Comparison of ENCODE assay signal across 8 cellular contexts in genomic region chr3:16482770-16483531, GRCh38. TPM values are rescaled to one million over a fixed set of nuclear protein-coding genes. Genes with fewer than 3 reads are reported as not detected.
DNase-seq lines count a peak whose midpoint lies in the region; ATAC-seq and TF ChIP-seq lines count a peak whose summit lies in the region.

No MANE protein-coding gene starts in this region.

- H3K4me2 ChIP-seq in hepatocyte = peak overlapping the region; percentile 18

- no peaks in the 10 kb centered on the region for H4K20me1 ChIP-seq in hepatocyte (ENCODE audit: insufficient read depth, poor library complexity, severe bottlenecking)

- H3K27ac ChIP-seq in HUES64 (ENCODE audit: low read depth, low read length) = peak overlapping the region; percentile 32; the same call in 1 of the 2 replicates
- H3K27ac ChIP-seq in SJSA1 = peak overlapping the region; percentile 87
- peak overlapping the region; percentile 56 for H3K27ac ChIP-seq in hepatocyte

- no peaks in the 10 kb centered on the region for H3K79me2 ChIP-seq in hepatocyte

- no peak overlapping the region for H3K4me3 ChIP-seq in GM12864 (ENCODE audit: low read depth, low read length)
- no peak overlapping the region for H3K4me3 ChIP-seq in HUES64 (ENCODE audit: low read length)
- no peak overlapping the region for H3K4me3 ChIP-seq in SJSA1
- H3K4me3 ChIP-seq in hepatocyte = no peak overlapping the region

- H3K27me3 ChIP-seq in HUES64 (ENCODE audit: insufficient read depth, low read length) (peaks cover 11% of the 10 kb centered on the region; the same call in 1 of the 2 replicates), SJSA1 (replicated peaks) (no peaks in the 10 kb centered on the region), hepatocyte (no peaks in the 10 kb centered on the region)

- H3K9me2 ChIP-seq in hepatocyte (replicated peaks; ENCODE audit: insufficient read depth) = no peaks in the 10 kb centered on the region

- peak; percentile 36 for DNase-seq in GM12864 (ENCODE audit: low read depth)
- peak; percentile 51 to 60 for DNase-seq in SJSA1 (ENCODE audit: low read depth in 1 of 2, low spot score in 2 of 2)
- DNase-seq in hepatocyte (ENCODE audit: low spot score) = peak; percentile 40
- no peak for DNase-seq in A172 (ENCODE audit: low spot score)
- no peak for DNase-seq in middle frontal gyrus (ENCODE audit: extremely low spot score, low spot score)

- H3K36me3 ChIP-seq in HUES64 (ENCODE audit: insufficient read depth, low read length) = no peaks in the 10 kb centered on the region
- peaks cover 8% of the 10 kb centered on the region for H3K36me3 ChIP-seq in SJSA1
- H3K36me3 ChIP-seq in hepatocyte (replicated peaks; ENCODE audit: insufficient read depth, low read depth) = no peaks in the 10 kb centered on the region

- TF ChIP-seq CTCF in GM12864 (IDR thresholded peaks at IDR 0.05; ENCODE audit: low read depth, low read length, missing control alignments) (no peak), hepatocyte (IDR thresholded peaks at IDR 0.05; ENCODE audit: poor library complexity) (no peak)

- 13% methylated on average over 7 of the region's 7 CpGs for WGBS in HUES64
- 32% methylated on average over 7 of the region's 7 CpGs for WGBS in hepatocyte (ENCODE audit: low lambda C conversion rate, missing lambda C conversion rate)

- H2AFZ ChIP-seq in hepatocyte = no peak overlapping the region

- ATAC-seq in GM21423 (IDR thresholded peaks at IDR 0.05; ENCODE audit: unreplicated experiment) = peak; percentile 60
- ATAC-seq in GM19455 (IDR thresholded peaks at IDR 0.05; ENCODE audit: unreplicated experiment) = no peak

- H3K9me3 ChIP-seq in HUES64 (ENCODE audit: insufficient read depth, low read depth, low read length) (no peaks in the 10 kb centered on the region), SJSA1 (replicated peaks) (no peaks in the 10 kb centered on the region), hepatocyte (ENCODE audit: low read depth) (no peaks in the 10 kb centered on the region)

- peaks cover 44% of the 10 kb centered on the region for H3K4me1 ChIP-seq in HUES64 (ENCODE audit: insufficient read depth, low read length)
- peaks cover 61% of the 10 kb centered on the region for H3K4me1 ChIP-seq in SJSA1 (replicated peaks)
- H3K4me1 ChIP-seq in hepatocyte (ENCODE audit: insufficient read depth) = peaks cover 39% of the 10 kb centered on the region

- H3K9ac ChIP-seq in HUES64 (ENCODE audit: low read depth, low read length) = no peak overlapping the region

RNA-seq across cellular contexts. Expression of gene RFTN1, which starts 30.5 kb away (rescaled TPM):
- 1.8 TPM for polyA plus RNA-seq in HUES64 (2013, experiment 1 of 2)
- 3.2 TPM for polyA plus RNA-seq in HUES64 (2013, experiment 2 of 2)
- total RNA-seq in SJSA1 (2014; rRNA removed; shearing (Covaris generic)) = 54.3 and 56.5 TPM in 2 replicates
- 14.9 and 17.0 TPM in 2 replicates for total RNA-seq in hepatocyte
- 4.4 and 10.0 TPM in 2 replicates for polyA plus RNA-seq in hepatocyte
- total RNA-seq in A172 (2014; rRNA removed; shearing (Covaris generic)) = 46.1 and 52.1 TPM in 2 replicates

Comparison
In these comparisons a context has a peak if more than half of its experiments do, and no peak if none do; other contexts are left out.
1. DNase-seq: peak in GM12864 (single experiment), SJSA1 (2 of 2) and hepatocyte (single experiment); none in A172 (single experiment) and middle frontal gyrus (single experiment).
2. H3K27ac ChIP-seq: peak in every context shown above with its lines; median percentile 87 in SJSA1; 56 in hepatocyte; 32 in HUES64.